In genomic region chr3:129323651-129324294, GRCh38 we compare ENCODE assay signal across 1 cellular context.
TF ChIP-seq lines count a peak whose summit lies in the region.

No MANE protein-coding gene starts in this region.

TF ChIP-seq in GM23338, 12 proteins besides CTCF, POLR2A, EP300 and RAD21 (continued from another document):
- no peak for TF ChIP-seq ZNF462 (CRISPR knock-in tag; IDR thresholded peaks at IDR 0.05)
- no peak for TF ChIP-seq CREB1 (CRISPR knock-in tag; IDR thresholded peaks at IDR 0.05; ENCODE audit: low read depth)
- no peak for TF ChIP-seq REST (IDR thresholded peaks at IDR 0.05; ENCODE audit: unreplicated experiment)
- no peak for TF ChIP-seq POLR2AphosphoS5 (IDR thresholded peaks at IDR 0.05; ENCODE audit: low read depth)
- no peak for TF ChIP-seq NANOG (IDR thresholded peaks at IDR 0.05; ENCODE audit: borderline replicate concordance)
- TF ChIP-seq STAT1 (IDR thresholded peaks at IDR 0.05; ENCODE audit: unreplicated experiment), result no peak
- TF ChIP-seq ZNF331 (CRISPR knock-in tag; IDR thresholded peaks at IDR 0.05; ENCODE audit: low read depth), result no peak
